In the genomic region with DNA sequence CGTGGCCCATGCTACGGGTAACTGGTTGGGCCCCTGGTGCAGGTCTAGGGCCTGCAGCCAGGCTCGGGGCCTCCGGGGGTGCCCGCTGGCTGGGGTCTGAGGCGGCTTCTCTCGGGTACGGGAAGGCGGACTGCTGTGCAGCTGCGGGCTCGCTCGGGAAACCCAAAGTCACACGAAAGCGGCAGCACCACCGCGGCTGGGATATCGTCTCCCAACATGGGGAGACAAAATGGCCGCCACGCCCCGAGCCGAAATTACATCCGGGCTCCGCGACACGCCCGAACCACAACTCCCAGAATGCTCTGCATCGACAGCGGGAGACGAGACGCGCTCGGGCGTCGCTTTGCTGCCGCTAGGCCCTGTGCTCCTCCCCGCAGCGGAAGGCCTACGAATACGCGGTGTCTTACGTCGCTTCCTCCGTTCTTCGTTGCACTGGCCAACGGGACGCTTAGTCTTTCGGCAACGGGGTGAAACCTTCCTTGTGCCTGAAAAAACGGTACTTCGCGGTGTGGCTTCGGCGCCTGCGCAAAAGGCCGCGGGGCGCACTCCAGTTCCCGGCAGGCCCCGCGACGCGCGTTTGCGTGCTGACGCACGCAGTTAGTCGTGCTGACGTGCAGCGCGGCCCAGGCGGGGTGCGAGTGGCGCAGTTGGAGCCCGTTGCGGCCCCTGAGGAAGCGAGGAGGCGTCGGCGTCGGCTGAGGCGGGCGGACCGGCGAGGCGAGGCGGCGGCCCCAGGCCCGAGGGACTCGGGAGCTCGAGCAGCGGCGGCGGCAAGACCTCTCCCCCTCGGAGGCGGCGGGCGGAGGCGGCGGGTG, we compare ENCODE assay signal across 8 cellular contexts. TPM values are rescaled to one million over a fixed set of nuclear protein-coding genes. Genes with fewer than 3 reads are reported as not detected.
DNase-seq lines count a peak whose midpoint lies in the region; ATAC-seq and TF ChIP-seq lines count a peak whose summit lies in the region.

SRRM2 (plus strand) TSS at position 604 of the 815 bp plus-strand sequence. CDS start 3,727 bp downstream, outside the sequence.

- H3K9ac ChIP-seq in mammary epithelial cell (ENCODE audit: insufficient read depth, low read length) (peak within 1 kb of the TSS; percentile 95), iPS-20b (ENCODE audit: low read depth, low read length) (peak within 1 kb of the TSS; percentile 98)

- in situ Hi-C loops in GM18951 (cut with MboI; ENCODE audit: low sequenced_read_pairs, unreplicated experiment) = no loop called here
- in situ Hi-C loops in mammary epithelial cell (cut with MboI; ENCODE audit: low sequenced_read_pairs in 2 of 2) = no loop called here

- H3K36me3 ChIP-seq in mammary epithelial cell (ENCODE audit: insufficient read depth, low read length) = peaks cover under 1% of the 10 kb centered on the region
- H3K36me3 ChIP-seq in iPS-20b (ENCODE audit: insufficient read depth, low read depth, low read length) = peaks cover 26% of the 10 kb centered on the region

- H3K9me3 ChIP-seq in mammary epithelial cell (replicated peaks; ENCODE audit: insufficient read depth, low read length) (no peaks in the 10 kb centered on the region), iPS-20b (ENCODE audit: insufficient read depth, low read depth, low read length) (no peaks in the 10 kb centered on the region)

- peak; percentile 85 for TF ChIP-seq POLR2A in GM18951 (IDR thresholded peaks at IDR 0.05; ENCODE audit: extremely low read depth, insufficient read depth, insufficient read length)

- H3K27ac ChIP-seq in mammary epithelial cell (ENCODE audit: insufficient read depth, low read depth, low read length) (peak within 1 kb of the TSS; percentile 91), iPS-20b (ENCODE audit: low read length) (peak within 1 kb of the TSS; percentile 100), skin epidermis (peak within 1 kb of the TSS; percentile 90 to 100 (median 99))

- dilution Hi-C loops in mammary epithelial cell (cut with HindIII; ENCODE audit: low sequenced_read_pairs) = no loop called here

- H3K79me2 ChIP-seq in mammary epithelial cell (ENCODE audit: insufficient read depth, low read length) = peaks cover 60% of the 10 kb centered on the region

- CTCF ChIA-PET in mammary epithelial cell (lab: Charles Lee; ENCODE audit: low non-redundant PET) = interaction anchor here (0.6 kb wide), 1 partner anchor 13 kb away, joined by 4 read pairs; no protein-coding TSS in a partner anchor

- 13% methylated on average over 20 of the region's 99 CpGs for WGBS in mammary epithelial cell (ENCODE audit: low coverage, missing lambda C conversion rate)

- DNase-seq in AG08396 (ENCODE audit: low spot score) (peak; percentile 98), NCI-H2227 treated with DMSO at 0.1 percent for 48 hours (lab: John Stamatoyannopoulos, UW) (peak; percentile 99), mammary epithelial cell (peak; percentile 95)

- peak; percentile 82 for ATAC-seq in HG03175 (IDR thresholded peaks at IDR 0.05; ENCODE audit: unreplicated experiment)

- BruUV-seq in mammary epithelial cell (replicated peaks; lab: Mats Ljungman, UMichigan) = no TSS peak

- H3K4me1 ChIP-seq in mammary epithelial cell (ENCODE audit: insufficient read depth, low read length) (peaks cover 21% of the 10 kb centered on the region), iPS-20b (ENCODE audit: insufficient read depth, low read length) (peaks cover 9% of the 10 kb centered on the region)

- TF ChIP-seq CTCF in WI38 (IDR thresholded peaks at IDR 0.05; ENCODE audit: low read depth, low read length) (no peak), mammary epithelial cell (conservative IDR thresholded peaks at IDR 0.05 in 1 of 2, IDR thresholded peaks at IDR 0.05 in 1 of 2; ENCODE audit: extremely low read depth in 1 of 2, insufficient read depth in 1 of 2, low read depth in 1 of 2, low read length in 2 of 2) (no peak)

- peak within 1 kb of the TSS; percentile 95 for H3K4me2 ChIP-seq in mammary epithelial cell (ENCODE audit: insufficient read depth, low read depth, low read length)

- no peaks in the 10 kb centered on the region for H3K27me3 ChIP-seq in mammary epithelial cell (ENCODE audit: insufficient read depth, low read length)
- H3K27me3 ChIP-seq in iPS-20b (ENCODE audit: insufficient read depth, low read length) = no peaks in the 10 kb centered on the region

- H2AFZ ChIP-seq in mammary epithelial cell (ENCODE audit: low read depth, low read length) = peak within 1 kb of the TSS; percentile 100

- intact Hi-C loops in mammary epithelial cell (cut with micrococcal nuclease) = loop anchor here (2.0 to 5.0 kb wide), 3 partner anchors 25 to 270 kb away; partner anchors contain the start of genes ELOB, HCFC1R1, THOC6 and TNFRSF12A

- H4K20me1 ChIP-seq in mammary epithelial cell (ENCODE audit: insufficient read depth, low read length) = peaks cover 17% of the 10 kb centered on the region

- peak within 1 kb of the TSS; percentile 82 for H3K4me3 ChIP-seq in WI38 (ENCODE audit: low read depth, low read length)
- H3K4me3 ChIP-seq in mammary epithelial cell (replicated peaks in 1 of 3; ENCODE audit: insufficient read depth in 1 of 3, low read depth in 2 of 3, low read length in 3 of 3) = peak within 1 kb of the TSS; percentile 69 to 95 (median 95)
- H3K4me3 ChIP-seq in iPS-20b (ENCODE audit: low read length) = peak within 1 kb of the TSS; percentile 87
- H3K4me3 ChIP-seq in skin epidermis = peak within 1 kb of the TSS; percentile 61 to 96 (median 92)

RNA-seq across cellular contexts. Expression of gene SRRM2, which starts in this region (rescaled TPM):
- 100 to 1,000 TPM in 1 of 2 donors, 10 to 100 TPM in 1; 76.5 to 493 TPM for total RNA-seq in mammary epithelial cell
- polyA plus RNA-seq in mammary epithelial cell = 123 TPM
- 576 TPM for polyA minus RNA-seq in mammary epithelial cell

Comparison
In these comparisons a context has a peak if more than half of its experiments do, and no peak if none do; other contexts are left out.
1. Peak in every context shown above with its lines: DNase-seq, ATAC-seq, H3K4me3 ChIP-seq and H3K27ac ChIP-seq.